ENCODE assay signal across 9 cellular contexts in genomic region chr13:114078501-114079451, GRCh38. TPM values are rescaled to one million over a fixed set of nuclear protein-coding genes. Genes with fewer than 3 reads are reported as not detected.
DNase-seq lines count a peak whose midpoint lies in the region; ATAC-seq and TF ChIP-seq lines count a peak whose summit lies in the region.
"Had no signal": no experiment of that assay in that cellular context is flagged by ENCODE, and none has a peak within 500 bp of the region (broad histone marks: within the 10 kb centered on the region; RNA-seq: fewer than 3 reads in every experiment).

No MANE protein-coding gene starts in this region.

- peaks cover 0 to 5% of the 10 kb centered on the region in 2 donors for H3K4me1 ChIP-seq in ascending aorta

- H3K27me3 ChIP-seq in ascending aorta, result no peaks in the 10 kb centered on the region

- H3K4me3 ChIP-seq in ascending aorta, result no peak overlapping the region

- intact Hi-C loops in ascending aorta (cut with DNase I), result no loop called here

- peaks cover 0 to 5% of the 10 kb centered on the region in 2 donors for H3K36me3 ChIP-seq in ascending aorta

- H3K9me3 ChIP-seq in ascending aorta, result no peaks in the 10 kb centered on the region

- ATAC-seq in GM18867 (IDR thresholded peaks at IDR 0.05; ENCODE audit: unreplicated experiment) (no peak), HG03378 (IDR thresholded peaks at IDR 0.05; ENCODE audit: unreplicated experiment) (no peak)

- peak overlapping the region; percentile 31 to 64 for H3K27ac ChIP-seq in ascending aorta
- H3K27ac ChIP-seq: 22Rv1 had no signal

- peak; percentile 10 for DNase-seq in DMS53 (lab: John Stamatoyannopoulos, UW)
- DNase-seq in DMS53 treated with DMSO at 0.1 percent for 48 hours (lab: John Stamatoyannopoulos, UW; ENCODE audit: unreplicated experiment), result no peak
- peak in 1 of 2 donors; percentile 69 for DNase-seq in ascending aorta (ENCODE audit: low spot score in 2 of 2)
- DNase-seq in iris pigment epithelial cell (ENCODE audit: low read depth), result peak; percentile 91
- DNase-seq in stromal cell of bone marrow (ENCODE audit: low read depth), result peak; percentile 67
- DNase-seq in NCI-H1092 (lab: John Stamatoyannopoulos, UW), result no peak

- no peak for TF ChIP-seq CTCF in ascending aorta (IDR thresholded peaks at IDR 0.05)

RNA-seq across cellular contexts. Expression of gene RASA3, which starts 53.6 kb away (rescaled TPM):
- total RNA-seq in ascending aorta, result 30.7 TPM

Comparison
In these comparisons a context has a peak if more than half of its experiments do, and no peak if none do; other contexts are left out.
1. DNase-seq: peak in DMS53 (single experiment), iris pigment epithelial cell (single experiment) and stromal cell of bone marrow (single experiment); none in DMS53 treated with DMSO at 0.1 percent for 48 hours (single experiment) and NCI-H1092 (single experiment).